ENCODE assay signal across 8 cellular contexts in the genomic region with DNA sequence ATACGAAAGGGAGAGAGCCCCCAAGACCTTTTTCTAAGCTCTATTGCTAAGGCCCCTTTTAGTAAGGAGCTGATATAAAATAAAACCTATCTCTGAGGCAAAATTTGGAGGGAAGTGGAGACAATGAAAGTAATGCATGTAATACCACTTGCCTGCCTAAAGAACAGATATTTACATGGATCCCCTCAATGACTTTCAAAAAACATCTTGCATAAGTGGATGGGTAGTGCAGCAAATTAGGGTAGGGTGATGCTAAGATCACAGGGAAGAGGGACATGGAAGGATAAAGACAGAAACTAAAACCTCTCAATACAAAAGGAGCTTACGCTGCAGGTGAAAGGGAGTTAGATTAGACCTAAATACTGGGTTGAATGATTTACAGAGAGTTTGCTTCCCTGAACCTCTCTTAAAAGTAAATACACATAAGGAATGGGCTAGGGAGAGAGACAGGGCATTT. TPM values are rescaled to one million over a fixed set of nuclear protein-coding genes. Genes with fewer than 3 reads are reported as not detected.
DNase-seq lines count a peak whose midpoint lies in the region; ATAC-seq and TF ChIP-seq lines count a peak whose summit lies in the region.

No MANE protein-coding gene starts in this region.

- H3K27me3 ChIP-seq in HUES48 (ENCODE audit: control insufficient read depth, insufficient read depth, low read length): no peaks in the 10 kb centered on the region
- H3K27me3 ChIP-seq in brain microvascular endothelial cell (replicated peaks): no peaks in the 10 kb centered on the region

- no peaks in the 10 kb centered on the region for H3K9me3 ChIP-seq in HUES48 (ENCODE audit: control insufficient read depth, insufficient read depth, low read length)
- no peaks in the 10 kb centered on the region for H3K9me3 ChIP-seq in mucosa of descending colon

- H3K4me1 ChIP-seq in HUES48 (ENCODE audit: control insufficient read depth, insufficient read depth, low read length) (peaks cover 12% of the 10 kb centered on the region), mucosa of descending colon (ENCODE audit: low read depth) (peaks cover 19% of the 10 kb centered on the region)

- intact Hi-C loops in mucosa of descending colon (cut with DNase I, micrococcal nuclease): no loop called here

- H3K4me3 ChIP-seq in HUES48 (ENCODE audit: low read depth, low read length) (peak overlapping the region; percentile 93), brain microvascular endothelial cell (ENCODE audit: low read depth, low read length) (peak overlapping the region; percentile 77), mucosa of descending colon (peak overlapping the region; percentile 44)

- in situ Hi-C loops in brain microvascular endothelial cell (cut with HindIII; ENCODE audit: low pct_ligation_motif_present, low sequenced_read_pairs): no loop called here

- H3K27ac ChIP-seq in 22Rv1 (peak overlapping the region; percentile 92), HUES48 (ENCODE audit: low read depth, low read length) (peak overlapping the region; percentile 97), brain microvascular endothelial cell (peak overlapping the region; percentile 95)

- TF ChIP-seq CTCF in 22Rv1 (IDR thresholded peaks at IDR 0.05) (no peak), brain microvascular endothelial cell (IDR thresholded peaks at IDR 0.05; ENCODE audit: low read depth, low read length, missing control alignments) (no peak), mucosa of descending colon (IDR thresholded peaks at IDR 0.05) (no peak)

- peaks cover 77% of the 10 kb centered on the region for H3K36me3 ChIP-seq in HUES48 (ENCODE audit: control insufficient read depth, insufficient read depth, low read length)
- peaks cover 71% of the 10 kb centered on the region for H3K36me3 ChIP-seq in brain microvascular endothelial cell (replicated peaks)
- H3K36me3 ChIP-seq in mucosa of descending colon (ENCODE audit: low read depth): peaks cover 6% of the 10 kb centered on the region

- peak overlapping the region; percentile 87 for H3K9ac ChIP-seq in HUES48 (ENCODE audit: low read depth, low read length)

- no peak for DNase-seq in brain microvascular endothelial cell
- DNase-seq in mucosa of descending colon: no peak
- DNase-seq in SKM-1 (lab: John Stamatoyannopoulos, UW; ENCODE audit: unreplicated experiment): no peak
- DNase-seq in C1 segment of cervical spinal cord (lab: John Stamatoyannopoulos, UW): no peak
- DNase-seq in occipital lobe (lab: John Stamatoyannopoulos, UW): no peak

- ATAC-seq in mucosa of descending colon: no peak
- ATAC-seq in HG03196 (IDR thresholded peaks at IDR 0.05; ENCODE audit: unreplicated experiment): no peak

RNA-seq across cellular contexts. Expression of a gene that starts 1.1 kb away (rescaled TPM):
- total RNA-seq in mucosa of descending colon (10 to 100 TPM; 22.6 to 32.0 (median 25.4) TPM), occipital lobe (12.0 TPM)

RNA-seq across cellular contexts. Expression of a gene that starts 9.0 kb away (rescaled TPM):
- total RNA-seq in mucosa of descending colon (10 to 100 TPM; 85.5 to 94.4 (median 91.0) TPM), occipital lobe (51.5 TPM)

RNA-seq across cellular contexts. Expression of a gene that starts 9.3 kb away (rescaled TPM):
- total RNA-seq in mucosa of descending colon: 10 to 100 TPM; 31.4 to 59.9 (median 34.0) TPM
- 19.2 TPM for total RNA-seq in occipital lobe

RNA-seq across cellular contexts. Expression of a gene that starts 22.8 kb away (rescaled TPM):
- total RNA-seq in mucosa of descending colon (10 to 100 TPM; 53.7 to 83.5 (median 56.9) TPM), occipital lobe (28.2 TPM)

RNA-seq across cellular contexts. Expression of a gene that starts 30.0 kb away (rescaled TPM):
- 10 to 100 TPM; 53.4 to 64.1 (median 59.6) TPM for total RNA-seq in mucosa of descending colon
- total RNA-seq in occipital lobe: 58.0 TPM
